In genomic region chr3:4656059-4656458, GRCh38 we compare ENCODE assay signal across 8 cellular contexts.
DNase-seq lines count a peak whose midpoint lies in the region; ATAC-seq and TF ChIP-seq lines count a peak whose summit lies in the region.

No MANE protein-coding gene starts in this region.

- TF ChIP-seq CTCF in BE2C (IDR thresholded peaks at IDR 0.05; ENCODE audit: low read depth, low read length) (peak; percentile 72), RWPE1 (conservative IDR thresholded peaks at IDR 0.05; ENCODE audit: low read depth) (peak; percentile 83)

- H3K4me3 ChIP-seq in BE2C (ENCODE audit: low read depth, low read length), result no peak overlapping the region

- H3K36me3 ChIP-seq in BE2C, result peaks cover 5% of the 10 kb centered on the region

- CTCF ChIA-PET in RWPE1 (lab: Yijun Ruan, JAX), result interaction anchor here (0.7 to 1.0 kb wide), 3 partner anchors 28 to 482 kb away, joined by 3 to 6 read pairs (median 4); no protein-coding TSS in a partner anchor

- H3K4me1 ChIP-seq in BE2C, result no peaks in the 10 kb centered on the region

- no peak overlapping the region for H3K27ac ChIP-seq in RWPE1

- no peaks in the 10 kb centered on the region for H3K27me3 ChIP-seq in BE2C

- DNase-seq in BE2C (peak; percentile 56), HS-5 (ENCODE audit: low read depth) (peak; percentile 28), RWPE1 (ENCODE audit: low spot score) (peak; percentile 41), myocyte (ENCODE audit: low read depth) (peak; percentile 77), T-helper 1 cell (no peak)

- ATAC-seq in esophagus mucosa (peak; percentile 82), GM21825 (IDR thresholded peaks at IDR 0.05; ENCODE audit: unreplicated experiment) (no peak), GM18858 (IDR thresholded peaks at IDR 0.05; ENCODE audit: unreplicated experiment) (no peak)

- POLR2A ChIA-PET in RWPE1 (lab: Yijun Ruan, JAX; ENCODE audit: low non-redundant PET), result no interaction called here

- H3K9me3 ChIP-seq in BE2C, result no peaks in the 10 kb centered on the region

Comparison
In these comparisons a context has a peak if more than half of its experiments do, and no peak if none do; other contexts are left out.
1. DNase-seq: peak in BE2C (single experiment), HS-5 (single experiment), RWPE1 (single experiment) and myocyte (single experiment); none in T-helper 1 cell (0 of 5).